1 cellular context compared by ENCODE assay signal in the genomic region with DNA sequence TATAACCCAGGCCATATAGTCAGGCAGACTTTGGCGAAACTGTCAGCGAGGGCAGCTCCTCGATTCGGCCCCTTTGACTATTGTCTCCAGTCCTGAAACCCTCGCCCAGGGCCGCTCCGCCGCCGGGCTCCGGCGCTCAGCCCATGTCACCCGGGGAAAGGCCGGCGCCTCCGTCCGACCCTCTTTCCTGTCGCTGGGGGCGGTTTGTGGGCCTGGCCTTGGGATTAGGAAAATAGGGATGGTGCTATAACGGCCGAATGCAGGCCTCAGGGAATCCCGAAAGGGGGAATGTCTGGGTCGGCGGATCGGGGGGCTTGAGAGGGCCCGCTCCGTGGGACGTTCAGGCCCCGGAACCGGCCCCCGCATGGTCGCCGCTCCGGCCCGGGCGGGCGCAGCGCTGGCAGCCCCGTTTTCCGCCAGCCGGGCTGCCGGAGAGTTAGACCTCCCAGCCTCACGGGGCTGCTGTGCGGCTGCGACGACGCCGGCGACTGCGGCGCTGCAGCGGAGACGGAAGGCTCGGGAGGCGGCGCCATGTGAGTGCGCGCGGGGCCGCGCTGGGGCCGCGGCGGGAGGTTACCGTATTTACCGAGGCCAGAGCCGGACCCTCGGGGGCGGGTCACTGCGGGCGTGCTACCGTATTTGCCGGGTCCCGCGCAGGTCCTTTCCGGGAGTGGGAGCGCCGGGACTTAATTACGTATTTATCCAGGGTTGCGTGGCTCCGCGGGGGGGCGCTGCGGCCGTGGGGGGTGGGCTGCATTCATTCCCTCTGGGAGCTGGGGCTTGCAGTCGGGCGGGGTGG.
A peak's percentile ranks its signal among the peaks of the same experiment; 100 is the strongest.
TF ChIP-seq lines count a peak whose summit lies in the region.

No MANE protein-coding gene starts in this region.

TF ChIP-seq in HepG2, 621 proteins besides CTCF, POLR2A, EP300 and RAD21 (continues in another document):
- TF ChIP-seq SP5 (CRISPR knock-in tag; IDR thresholded peaks at IDR 0.05; ENCODE audit: borderline replicate concordance, low read depth) = peak; percentile 78
- peak; percentile 46; the same call in 1 of the 2 replicates for TF ChIP-seq ZNF678 (CRISPR knock-in tag; IDR thresholded peaks at IDR 0.05)
- no peak for TF ChIP-seq ZNF143 (CRISPR knock-in tag; IDR thresholded peaks at IDR 0.05)
- TF ChIP-seq RXRB (CRISPR knock-in tag; IDR thresholded peaks at IDR 0.05; ENCODE audit: borderline replicate concordance) = peak; percentile 50
- peak; percentile 66; the same call in 1 of the 2 replicates for TF ChIP-seq ZNF768 (CRISPR knock-in tag; IDR thresholded peaks at IDR 0.05)
- no peak for TF ChIP-seq RBAK (CRISPR knock-in tag; IDR thresholded peaks at IDR 0.05)
- TF ChIP-seq MAFK (conservative IDR thresholded peaks at IDR 0.05 in 1 of 2, IDR thresholded peaks at IDR 0.05 in 1 of 2; ENCODE audit: low read length in 2 of 2) = peak in 1 of 2 experiments; percentile 49; a peak in 2 of 4 replicates
- TF ChIP-seq GMEB1 (CRISPR knock-in tag; IDR thresholded peaks at IDR 0.05; ENCODE audit: borderline replicate concordance) = peak; percentile 77
- TF ChIP-seq, protein P1, sequence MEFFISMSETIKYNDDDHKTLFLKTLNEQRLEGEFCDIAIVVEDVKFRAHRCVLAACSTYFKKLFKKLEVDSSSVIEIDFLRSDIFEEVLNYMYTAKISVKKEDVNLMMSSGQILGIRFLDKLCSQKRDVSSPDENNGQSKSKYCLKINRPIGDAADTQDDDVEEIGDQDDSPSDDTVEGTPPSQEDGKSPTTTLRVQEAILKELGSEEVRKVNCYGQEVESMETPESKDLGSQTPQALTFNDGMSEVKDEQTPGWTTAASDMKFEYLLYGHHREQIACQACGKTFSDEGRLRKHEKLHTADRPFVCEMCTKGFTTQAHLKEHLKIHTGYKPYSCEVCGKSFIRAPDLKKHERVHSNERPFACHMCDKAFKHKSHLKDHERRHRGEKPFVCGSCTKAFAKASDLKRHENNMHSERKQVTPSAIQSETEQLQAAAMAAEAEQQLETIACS (CRISPR knock-in tag; IDR thresholded peaks at IDR 0.05) = peak; percentile 91
- no peak for TF ChIP-seq RAD51 (IDR thresholded peaks at IDR 0.05; ENCODE audit: borderline replicate concordance)
- TF ChIP-seq, protein P2, sequence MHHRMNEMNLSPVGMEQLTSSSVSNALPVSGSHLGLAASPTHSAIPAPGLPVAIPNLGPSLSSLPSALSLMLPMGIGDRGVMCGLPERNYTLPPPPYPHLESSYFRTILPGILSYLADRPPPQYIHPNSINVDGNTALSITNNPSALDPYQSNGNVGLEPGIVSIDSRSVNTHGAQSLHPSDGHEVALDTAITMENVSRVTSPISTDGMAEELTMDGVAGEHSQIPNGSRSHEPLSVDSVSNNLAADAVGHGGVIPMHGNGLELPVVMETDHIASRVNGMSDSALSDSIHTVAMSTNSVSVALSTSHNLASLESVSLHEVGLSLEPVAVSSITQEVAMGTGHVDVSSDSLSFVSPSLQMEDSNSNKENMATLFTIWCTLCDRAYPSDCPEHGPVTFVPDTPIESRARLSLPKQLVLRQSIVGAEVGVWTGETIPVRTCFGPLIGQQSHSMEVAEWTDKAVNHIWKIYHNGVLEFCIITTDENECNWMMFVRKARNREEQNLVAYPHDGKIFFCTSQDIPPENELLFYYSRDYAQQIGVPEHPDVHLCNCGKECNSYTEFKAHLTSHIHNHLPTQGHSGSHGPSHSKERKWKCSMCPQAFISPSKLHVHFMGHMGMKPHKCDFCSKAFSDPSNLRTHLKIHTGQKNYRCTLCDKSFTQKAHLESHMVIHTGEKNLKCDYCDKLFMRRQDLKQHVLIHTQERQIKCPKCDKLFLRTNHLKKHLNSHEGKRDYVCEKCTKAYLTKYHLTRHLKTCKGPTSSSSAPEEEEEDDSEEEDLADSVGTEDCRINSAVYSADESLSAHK (CRISPR knock-in tag; IDR thresholded peaks at IDR 0.05; ENCODE audit: borderline replicate concordance) = no peak
- TF ChIP-seq, protein P3, sequence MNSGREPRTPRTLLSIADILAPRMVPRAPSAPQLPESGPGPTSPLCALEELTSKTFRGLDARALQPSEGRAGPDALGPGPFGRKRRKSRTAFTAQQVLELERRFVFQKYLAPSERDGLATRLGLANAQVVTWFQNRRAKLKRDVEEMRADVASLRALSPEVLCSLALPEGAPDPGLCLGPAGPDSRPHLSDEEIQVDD (CRISPR knock-in tag; IDR thresholded peaks at IDR 0.05; ENCODE audit: borderline replicate concordance) = peak; percentile 40; the same call in 1 of the 2 replicates
- TF ChIP-seq FOXO1 (CRISPR knock-in tag; IDR thresholded peaks at IDR 0.05) = peak; percentile 62
- TF ChIP-seq ZNF724P (CRISPR knock-in tag; IDR thresholded peaks at IDR 0.05; ENCODE audit: borderline replicate concordance) = no peak
- TF ChIP-seq ZFP37 (CRISPR knock-in tag; IDR thresholded peaks at IDR 0.05; ENCODE audit: borderline replicate concordance) = no peak
- TF ChIP-seq ZNF101 (CRISPR knock-in tag; IDR thresholded peaks at IDR 0.05; ENCODE audit: borderline replicate concordance, low read depth) = 0 out of 2 replicates have a peak, but pooled peaks have one; percentile 58
- TF ChIP-seq ZNF550 (CRISPR knock-in tag; IDR thresholded peaks at IDR 0.05; ENCODE audit: borderline replicate concordance) = no peak
- no peak for TF ChIP-seq AKNA (CRISPR knock-in tag; IDR thresholded peaks at IDR 0.05; ENCODE audit: borderline replicate concordance)
- peak; percentile 38 for TF ChIP-seq SRSF1 (optimal IDR thresholded peaks at IDR 0.05; ENCODE audit: low read depth, low read length)
- no peak for TF ChIP-seq ATF5 (CRISPR knock-in tag; IDR thresholded peaks at IDR 0.05; ENCODE audit: low read depth)
- no peak for TF ChIP-seq KLF11 (CRISPR knock-in tag; IDR thresholded peaks at IDR 0.05)
- 0 out of 2 replicates have a peak, but pooled peaks have one; percentile 7 for TF ChIP-seq ARID5B (CRISPR knock-in tag; IDR thresholded peaks at IDR 0.05)
- peak; percentile 82; the same call in 1 of the 2 replicates for TF ChIP-seq TARDBP (CRISPR knock-in tag; IDR thresholded peaks at IDR 0.05)
- peak; percentile 80 for TF ChIP-seq ZNF543 (CRISPR knock-in tag; IDR thresholded peaks at IDR 0.05)
- TF ChIP-seq ZIK1 (CRISPR knock-in tag; IDR thresholded peaks at IDR 0.05; ENCODE audit: borderline replicate concordance, low read depth) = no peak
- no peak for TF ChIP-seq TSC22D2 (CRISPR knock-in tag; IDR thresholded peaks at IDR 0.05; ENCODE audit: borderline replicate concordance)
- TF ChIP-seq, protein P4, sequence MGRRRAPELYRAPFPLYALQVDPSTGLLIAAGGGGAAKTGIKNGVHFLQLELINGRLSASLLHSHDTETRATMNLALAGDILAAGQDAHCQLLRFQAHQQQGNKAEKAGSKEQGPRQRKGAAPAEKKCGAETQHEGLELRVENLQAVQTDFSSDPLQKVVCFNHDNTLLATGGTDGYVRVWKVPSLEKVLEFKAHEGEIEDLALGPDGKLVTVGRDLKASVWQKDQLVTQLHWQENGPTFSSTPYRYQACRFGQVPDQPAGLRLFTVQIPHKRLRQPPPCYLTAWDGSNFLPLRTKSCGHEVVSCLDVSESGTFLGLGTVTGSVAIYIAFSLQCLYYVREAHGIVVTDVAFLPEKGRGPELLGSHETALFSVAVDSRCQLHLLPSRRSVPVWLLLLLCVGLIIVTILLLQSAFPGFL (CRISPR knock-in tag; IDR thresholded peaks at IDR 0.05) = no peak
- TF ChIP-seq ZNF556 (CRISPR knock-in tag; IDR thresholded peaks at IDR 0.05; ENCODE audit: borderline replicate concordance) = peak; percentile 90; the same call in 1 of the 2 replicates
- TF ChIP-seq JUND (CRISPR knock-in tag; IDR thresholded peaks at IDR 0.05) = no peak
- 0 out of 2 replicates have a peak, but pooled peaks have one; percentile 20 for TF ChIP-seq ZSCAN29 (CRISPR knock-in tag; conservative IDR thresholded peaks at IDR 0.05)
- TF ChIP-seq, protein P5, sequence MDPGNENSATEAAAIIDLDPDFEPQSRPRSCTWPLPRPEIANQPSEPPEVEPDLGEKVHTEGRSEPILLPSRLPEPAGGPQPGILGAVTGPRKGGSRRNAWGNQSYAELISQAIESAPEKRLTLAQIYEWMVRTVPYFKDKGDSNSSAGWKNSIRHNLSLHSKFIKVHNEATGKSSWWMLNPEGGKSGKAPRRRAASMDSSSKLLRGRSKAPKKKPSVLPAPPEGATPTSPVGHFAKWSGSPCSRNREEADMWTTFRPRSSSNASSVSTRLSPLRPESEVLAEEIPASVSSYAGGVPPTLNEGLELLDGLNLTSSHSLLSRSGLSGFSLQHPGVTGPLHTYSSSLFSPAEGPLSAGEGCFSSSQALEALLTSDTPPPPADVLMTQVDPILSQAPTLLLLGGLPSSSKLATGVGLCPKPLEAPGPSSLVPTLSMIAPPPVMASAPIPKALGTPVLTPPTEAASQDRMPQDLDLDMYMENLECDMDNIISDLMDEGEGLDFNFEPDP (CRISPR knock-in tag; conservative IDR thresholded peaks at IDR 0.05) = no peak
- peak in 1 of 2 experiments; percentile 29; a peak in 1 of 4 replicates for TF ChIP-seq NR2F1 (CRISPR knock-in tag; IDR thresholded peaks at IDR 0.05)
